14 cellular contexts compared by ENCODE assay signal in the genomic region with DNA sequence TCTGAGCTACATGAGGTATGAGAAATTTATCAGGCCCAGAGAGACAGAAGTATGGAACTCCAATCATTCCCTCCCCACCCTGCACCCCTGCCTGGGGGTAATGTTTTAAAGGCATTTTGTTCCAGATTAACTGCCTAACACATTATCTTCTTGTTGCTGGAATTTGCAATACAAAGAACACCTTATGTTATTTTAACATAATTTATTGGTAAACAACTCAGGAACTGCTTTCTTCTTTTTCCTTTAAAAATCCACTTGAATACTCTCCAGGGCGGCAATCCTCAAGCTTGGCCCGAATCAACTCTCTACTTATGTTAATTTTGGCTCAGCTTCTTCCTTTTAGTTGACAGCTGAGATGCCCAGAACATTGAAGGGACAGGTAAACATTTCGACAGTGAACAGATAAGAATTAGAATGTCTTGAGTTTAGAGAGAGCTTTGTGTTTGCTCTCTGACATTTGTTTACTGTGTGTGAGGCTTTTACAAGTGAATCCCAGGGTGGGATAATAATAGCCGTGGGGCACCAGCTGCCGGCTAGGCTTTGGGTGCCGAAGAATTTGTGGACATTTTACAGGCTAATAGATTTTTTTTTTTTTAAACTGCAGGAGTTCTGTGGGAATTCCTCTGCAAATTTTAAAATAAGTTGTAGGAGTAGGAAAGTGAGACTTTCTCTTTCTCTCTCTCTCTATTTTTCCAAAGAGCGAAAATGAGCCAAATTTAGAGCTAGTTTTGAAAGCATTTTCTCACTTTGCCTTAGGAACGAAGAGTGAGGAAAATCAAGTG.
DNase-seq lines count a peak whose midpoint lies in the region; ATAC-seq and TF ChIP-seq lines count a peak whose summit lies in the region.
"Had no signal": no experiment of that assay in that cellular context is flagged by ENCODE, and none has a peak within 500 bp of the region (broad histone marks: within the 10 kb centered on the region; RNA-seq: fewer than 3 reads in every experiment).

No MANE protein-coding gene starts in this region.

- in situ Hi-C loops in Panc1 (cut with HindIII; ENCODE audit: low pct_unique_long_range_greater_than_20kb, low sequenced_read_pairs), result no loop called here

- POLR2A ChIA-PET in Panc1 (lab: Charles Lee), result no interaction called here

- intact Hi-C loops in Panc1 (cut with micrococcal nuclease; ENCODE audit: unreplicated experiment), result no loop called here
- intact Hi-C loops in left cardiac atrium (cut with DNase I), result no loop called here

- TF ChIP-seq CTCF in Panc1 (IDR thresholded peaks at IDR 0.05), result no peak

- DNase-seq in NCI-H82 (lab: John Stamatoyannopoulos, UW) (peak; percentile 30), NCI-H82 treated with DMSO at 0.1 percent for 48 hours (lab: John Stamatoyannopoulos, UW; ENCODE audit: unreplicated experiment) (no peak), Panc1 (ENCODE audit: low read depth, low spot score) (no peak), superior temporal gyrus (ENCODE audit: extremely low spot score) (peak; percentile 62), hippocampal formation (lab: John Stamatoyannopoulos, UW) (no peak), SW 1271 (lab: John Stamatoyannopoulos, UW) (no peak), left cardiac atrium (no peak)
- DNase-seq: activated CD8-positive, alpha-beta memory T cell treated with anti-CD3 and anti-CD28 coated beads for 24 hours; CD4-positive, CD25-positive, alpha-beta regulatory T cell; gastrocnemius medialis; left colon; NCI-H2171 treated with DMSO at 0.1 percent for 48 hours had no signal

- BruUV-seq in Panc1 (replicated peaks; lab: Mats Ljungman, UMichigan), result no TSS peak

- no peaks in the 10 kb centered on the region for H3K27me3 ChIP-seq in Panc1 (ENCODE audit: control insufficient read depth, insufficient read depth, low read length)
- peaks cover 28% of the 10 kb centered on the region for H3K27me3 ChIP-seq in iPS-18a (ENCODE audit: control insufficient read depth, insufficient read depth, low read length)

- H3K4me1 ChIP-seq in Panc1 (ENCODE audit: control insufficient read depth, insufficient read depth, low read length) (peaks cover 4% of the 10 kb centered on the region; the same call in 1 of the 2 replicates), iPS-18a (ENCODE audit: control insufficient read depth, low read depth, low read length) (peaks cover 64% of the 10 kb centered on the region)
- H3K4me1 ChIP-seq: gastrocnemius medialis had no signal

- no peak overlapping the region for H3K4me3 ChIP-seq in Panc1 (ENCODE audit: low read depth in 2 of 2, low read length in 2 of 2)
- peak overlapping the region; percentile 42 for H3K4me3 ChIP-seq in iPS-18a (ENCODE audit: low read length)
- H3K4me3 ChIP-seq: gastrocnemius medialis had no signal

- no peaks in the 10 kb centered on the region for H3K36me3 ChIP-seq in Panc1 (ENCODE audit: control insufficient read depth, insufficient read depth, low read length)
- no peaks in the 10 kb centered on the region for H3K36me3 ChIP-seq in iPS-18a (ENCODE audit: control insufficient read depth, low read depth, low read length)
- H3K36me3 ChIP-seq: gastrocnemius medialis had no signal

- peak overlapping the region; percentile 28 for H3K9ac ChIP-seq in iPS-18a (ENCODE audit: low read length)

- H3K27ac ChIP-seq in Panc1 (ENCODE audit: low read length) (peak overlapping the region; percentile 14), iPS-18a (ENCODE audit: low read length) (peak overlapping the region; percentile 50)
- H3K27ac ChIP-seq: gastrocnemius medialis had no signal

- CTCF ChIA-PET in Panc1 (lab: Charles Lee), result no interaction called here

- ATAC-seq in Panc1 (no peak), left cardiac atrium (no peak)
- ATAC-seq: gastrocnemius medialis, left colon, SK-N-SH treated with all-trans-retinoic acid at 6 μM for 48 hours had no signal

- H3K9me3 ChIP-seq in Panc1 (ENCODE audit: control insufficient read depth, insufficient read depth, low read depth, low read length) (no peaks in the 10 kb centered on the region), iPS-18a (ENCODE audit: control insufficient read depth, low read depth, low read length) (no peaks in the 10 kb centered on the region)
- H3K9me3 ChIP-seq: gastrocnemius medialis had no signal

Comparison
In these comparisons a context has a peak if more than half of its experiments do, and no peak if none do; other contexts are left out.
1. DNase-seq: peak in NCI-H82 (single experiment) and superior temporal gyrus (single experiment); none in NCI-H82 treated with DMSO at 0.1 percent for 48 hours (single experiment), Panc1 (single experiment), hippocampal formation (0 of 2), SW 1271 (0 of 2) and left cardiac atrium (single experiment).